In the genomic region with DNA sequence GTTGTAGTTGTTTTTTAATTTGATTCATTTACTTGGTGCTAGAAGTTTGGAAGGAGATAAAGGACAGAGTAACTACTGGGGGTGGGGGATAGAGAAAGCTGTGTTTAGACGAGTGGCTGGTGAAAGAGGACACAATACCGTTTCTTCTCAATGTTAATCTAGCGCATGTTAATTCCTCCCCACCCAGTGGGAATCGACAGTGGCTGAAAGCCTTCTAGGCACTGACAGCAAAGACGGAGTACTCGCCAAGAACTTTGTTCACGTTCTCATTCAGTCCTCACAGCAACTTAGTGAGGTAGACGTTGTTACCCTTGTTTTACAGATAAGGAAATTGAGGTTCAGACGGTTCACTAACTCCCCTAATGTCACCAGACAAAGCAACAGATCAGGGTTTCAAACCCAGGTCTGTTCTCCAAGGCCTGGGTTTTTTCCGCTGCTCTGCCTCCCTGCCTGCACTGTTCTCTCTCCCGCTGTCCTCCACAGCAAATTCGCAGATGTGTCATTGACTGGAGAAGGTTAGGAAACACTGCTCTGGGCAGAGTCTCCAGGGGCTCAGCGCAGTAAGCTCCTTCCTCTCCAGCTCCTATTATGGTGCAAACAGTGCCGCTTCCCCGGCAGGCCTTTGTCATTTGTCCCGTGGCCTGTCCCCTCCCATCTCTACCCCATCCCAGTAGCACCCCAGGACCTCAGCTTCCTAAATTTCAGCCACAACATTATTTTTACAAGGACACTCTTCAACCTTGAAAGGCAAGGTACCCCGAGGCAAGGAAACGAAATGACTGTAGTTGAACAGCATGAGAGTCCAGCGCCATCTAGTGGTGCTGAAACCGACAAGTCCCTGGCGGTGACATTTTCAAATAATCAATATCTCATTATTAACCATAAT, we compare ENCODE assay signal across 9 cellular contexts. TPM values are rescaled to one million over a fixed set of nuclear protein-coding genes. Genes with fewer than 3 reads are reported as not detected.
DNase-seq lines count a peak whose midpoint lies in the region; ATAC-seq and TF ChIP-seq lines count a peak whose summit lies in the region.
"Had no signal": no experiment of that assay in that cellular context is flagged by ENCODE, and none has a peak within 500 bp of the region (broad histone marks: within the 10 kb centered on the region; RNA-seq: fewer than 3 reads in every experiment).

No MANE protein-coding gene starts in this region.

- TF ChIP-seq CTCF in RWPE1 (conservative IDR thresholded peaks at IDR 0.05; ENCODE audit: low read depth) (peak; percentile 97), foreskin keratinocyte (conservative IDR thresholded peaks at IDR 0.05) (peak; percentile 90), nephron progenitor cell (IDR thresholded peaks at IDR 0.05) (peak; percentile 95)

- H3K27ac ChIP-seq in RWPE1 (no peak overlapping the region), foreskin keratinocyte (no peak overlapping the region)
- H3K27ac ChIP-seq: epithelial cell of prostate had no signal

- peaks cover 8% of the 10 kb centered on the region for H3K4me1 ChIP-seq in foreskin keratinocyte

- DNase-seq in EL (peak; percentile 72), LHCN-M2 (ENCODE audit: low read depth) (peak; percentile 62), RWPE1 (ENCODE audit: low spot score) (peak; percentile 41), foreskin keratinocyte (peak; percentile 19 to 55), nephron progenitor cell (peak; percentile 77)
- peak; percentile 41 for DNase-seq in activated T-helper 9 cell treated with anti-CD3 and anti-CD28 coated beads, Interleukin-2, amount 50 U/mL, for 16 hours (ENCODE audit: low read depth)
- peak; percentile 77 for DNase-seq in stimulated activated naive CD8-positive, alpha-beta T cell treated with anti-CD3 and anti-CD28 coated beads, Interleukin-15, Interleukin-2, amounts not matched to agents 100 U/mL and 50 U/mL, for 24 hours

- no peak overlapping the region for H3K4me3 Mint-ChIP-seq in nephron progenitor cell

- H3K27me3 Mint-ChIP-seq in nephron progenitor cell (ENCODE audit: low read depth, poor library complexity) = peaks cover 6% of the 10 kb centered on the region

- H3K4me1 Mint-ChIP-seq in nephron progenitor cell = peaks cover 9% of the 10 kb centered on the region

- CTCF ChIA-PET in RWPE1 (lab: Yijun Ruan, JAX) = interaction anchor here (0.5 to 2.0 kb wide), 15 partner anchors 9 to 746 kb away, joined by 3 to 9 read pairs (median 4); no protein-coding TSS in a partner anchor

- POLR2A ChIA-PET in RWPE1 (lab: Yijun Ruan, JAX; ENCODE audit: low non-redundant PET) = no interaction called here

- peaks cover 6% of the 10 kb centered on the region for H3K36me3 Mint-ChIP-seq in nephron progenitor cell (ENCODE audit: low read depth)

- no peaks in the 10 kb centered on the region for H3K9me3 Mint-ChIP-seq in nephron progenitor cell

- H3K27ac Mint-ChIP-seq in nephron progenitor cell = no peak overlapping the region

- no peaks in the 10 kb centered on the region for H3K27me3 ChIP-seq in foreskin keratinocyte

- peak; percentile 55 for ATAC-seq in foreskin keratinocyte
- peak; percentile 48 for ATAC-seq in stimulated activated naive CD8-positive, alpha-beta T cell treated with anti-CD3 and anti-CD28 coated beads, Interleukin-15, Interleukin-2, amounts not matched to agents 100 U/mL and 50 U/mL, for 24 hours
- no peak for ATAC-seq in GM18867 (IDR thresholded peaks at IDR 0.05; ENCODE audit: unreplicated experiment)

RNA-seq across cellular contexts. Expression of a gene that starts 16.9 kb away (rescaled TPM):
- 29.9 and 32.1 TPM in 2 replicates for total RNA-seq in LHCN-M2 (2014; rRNA removed)
- 57.8 TPM for polyA plus RNA-seq in LHCN-M2 (2012)
- total RNA-seq in foreskin keratinocyte = 78.3 and 79.4 TPM in 2 replicates
- polyA plus RNA-seq in foreskin keratinocyte = 78.9 and 87.8 TPM in 2 replicates
